ENCODE assay signal across 13 cellular contexts in the genomic region with DNA sequence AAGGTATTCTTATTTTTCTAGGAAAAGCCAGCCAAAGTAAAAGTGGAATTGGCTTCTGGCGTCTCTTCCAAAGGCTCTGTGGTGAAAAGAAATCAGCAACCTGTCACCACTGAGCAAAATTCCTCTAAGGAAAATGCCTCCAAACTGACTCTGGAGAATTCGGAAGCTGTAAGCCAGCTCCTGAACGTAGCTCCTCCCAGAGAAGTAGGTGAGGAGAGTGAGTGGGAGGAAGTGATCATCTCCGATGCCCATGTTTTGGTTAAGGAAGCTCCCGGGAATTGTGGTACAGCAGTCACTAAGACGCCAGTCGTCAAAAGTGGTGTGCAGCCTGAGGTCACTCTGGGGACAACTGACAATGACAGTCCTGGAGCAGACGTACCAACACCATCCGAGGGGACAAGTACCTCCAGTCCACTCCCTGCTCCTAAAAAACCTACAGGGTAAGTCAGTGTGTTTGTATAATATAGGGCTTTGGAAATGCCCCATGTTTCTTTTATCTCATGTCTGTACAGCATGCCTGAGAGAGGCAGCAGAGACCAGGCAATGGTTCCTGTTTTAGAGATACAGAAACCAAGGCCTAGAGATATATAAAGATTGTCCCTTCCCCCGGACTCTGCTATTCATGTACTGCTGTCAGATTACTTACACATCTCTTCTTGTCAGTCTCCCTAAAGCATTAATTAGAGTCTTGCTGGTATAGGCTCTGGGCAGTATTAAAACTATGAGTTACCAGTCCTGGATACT. TPM values are rescaled to one million over a fixed set of nuclear protein-coding genes. Genes with fewer than 3 reads are reported as not detected.
A peak's percentile ranks its signal among the peaks of the same experiment; 100 is the strongest.
DNase-seq lines count a peak whose midpoint lies in the region; ATAC-seq and TF ChIP-seq lines count a peak whose summit lies in the region.
"Had no signal": no experiment of that assay in that cellular context is flagged by ENCODE, and none has a peak within 500 bp of the region (broad histone marks: within the 10 kb centered on the region; RNA-seq: fewer than 3 reads in every experiment).

No MANE protein-coding gene starts in this region.

- TF ChIP-seq CTCF in BE2C (IDR thresholded peaks at IDR 0.05; ENCODE audit: low read depth, low read length) (peak; percentile 26; the same call in 1 of the 2 replicates), esophagus muscularis mucosa (IDR thresholded peaks at IDR 0.05) (no peak)

- H3K4me3 ChIP-seq in BE2C (ENCODE audit: low read depth, low read length): no peak overlapping the region
- H3K4me3 ChIP-seq in esophagus muscularis mucosa: no peak overlapping the region
- H3K4me3 ChIP-seq: ovary had no signal

- H3K4me1 ChIP-seq in BE2C (0 out of 2 replicates have a peak, but pooled peaks cover 2% of the 10 kb centered on the region), esophagus muscularis mucosa (peaks cover 23 to 42% (median 33%) of the 10 kb centered on the region in 4 donors)

- TF ChIP-seq POLR2A in esophagus muscularis mucosa (IDR thresholded peaks at IDR 0.05; ENCODE audit: low read depth): no peak

- no peaks in the 10 kb centered on the region for H3K27me3 ChIP-seq in BE2C
- H3K27me3 ChIP-seq in esophagus muscularis mucosa: no peaks in the 10 kb centered on the region
- H3K27me3 ChIP-seq: ovary had no signal

- intact Hi-C loops in esophagus muscularis mucosa (cut with DNase I): no loop called here
- intact Hi-C loops in posterior vena cava (cut with DNase I): no loop called here

- H3K36me3 ChIP-seq in BE2C (peaks cover 82% of the 10 kb centered on the region), esophagus muscularis mucosa (peaks cover 21 to 72% (median 63%) of the 10 kb centered on the region in 4 donors)
- H3K36me3 ChIP-seq: ovary had no signal

- no peak for TF ChIP-seq EP300 in esophagus muscularis mucosa (IDR thresholded peaks at IDR 0.05)

- ATAC-seq in HG03139 (IDR thresholded peaks at IDR 0.05; ENCODE audit: unreplicated experiment): no peak

- no peaks in the 10 kb centered on the region for H3K9me3 ChIP-seq in BE2C
- H3K9me3 ChIP-seq in esophagus muscularis mucosa: no peaks in the 10 kb centered on the region
- H3K9me3 ChIP-seq: ovary had no signal

- H3K27ac ChIP-seq in esophagus muscularis mucosa (replicated peaks in 1 of 4): peak overlapping the region; percentile 20 to 45 (median 34)
- H3K27ac ChIP-seq: epithelial cell of prostate, ovary had no signal

- no peak for DNase-seq in BE2C
- peak; percentile 69 for DNase-seq in OCI-M1 (lab: John Stamatoyannopoulos, UW)
- DNase-seq in esophagus muscularis mucosa (ENCODE audit: extremely low spot score): no peak
- peak; percentile 51 for DNase-seq in myocyte (ENCODE audit: low read depth)
- DNase-seq in inferior parietal cortex (ENCODE audit: extremely low spot score): no peak
- DNase-seq in D341Med (ENCODE audit: low spot score): no peak
- DNase-seq in posterior vena cava (ENCODE audit: low spot score): no peak
- DNase-seq: activated naive CD4-positive, alpha-beta T cell treated with Interleukin-2 at 50 U/mL for 16 hours; DMS153; NCI-H524 treated with DMSO at 0.1 percent for 48 hours; ovary had no signal

- WGBS in esophagus muscularis mucosa: 71% methylated on average over 9 of the region's 10 CpGs

RNA-seq across cellular contexts. Expression of gene HMGXB3, which starts 23.9 kb away (rescaled TPM):
- 57.6 TPM for polyA plus RNA-seq in BE2C (2012; ENCODE audit: insufficient read depth, insufficient read length, low read depth)
- 10 to 100 TPM; 17.4 to 26.5 (median 23.1) TPM for total RNA-seq in esophagus muscularis mucosa
- 43.3 and 48.1 TPM in 2 replicates for total RNA-seq in myocyte
- 41.9 TPM for polyA plus RNA-seq in myocyte (2012)
- 10 to 100 TPM; 23.7 to 24.2 TPM for total RNA-seq in posterior vena cava

RNA-seq across cellular contexts. Expression of gene TIGD6, which starts 24.0 kb away (rescaled TPM):
- polyA plus RNA-seq in BE2C (2012; ENCODE audit: insufficient read depth, insufficient read length, low read depth): 6.6 TPM
- total RNA-seq in esophagus muscularis mucosa: 1 to 10 TPM; 2.9 to 3.5 (median 3.2) TPM
- total RNA-seq in myocyte: 5.0 and 6.7 TPM in 2 replicates
- polyA plus RNA-seq in myocyte (2012): 8.5 TPM
- 1 to 10 TPM; 3.8 to 4.7 TPM for total RNA-seq in posterior vena cava

Comparison
In these comparisons a context has a peak if more than half of its experiments do, and no peak if none do; other contexts are left out.
1. DNase-seq: peak in OCI-M1 (single experiment) and myocyte (single experiment); none in BE2C (single experiment), esophagus muscularis mucosa (single experiment), inferior parietal cortex (single experiment), D341Med (single experiment) and posterior vena cava (single experiment).